ENCODE assay signal across 1 cellular context in genomic region chr16:75566040-75566888, GRCh38.
TF ChIP-seq lines count a peak whose summit lies in the region.

TSS of gene GABARAPL2 (plus strand) at chr16:75566379. CDS start at chr16:75566487, 108 bp downstream.

TF ChIP-seq in HepG2, 621 proteins besides CTCF, POLR2A, EP300 and RAD21 (continued from another document and continues in another):
- TF ChIP-seq ZNF280B (CRISPR knock-in tag; IDR thresholded peaks at IDR 0.05; ENCODE audit: borderline replicate concordance) = peak; percentile 35; the same call in 1 of the 2 replicates
- TF ChIP-seq, protein P1, sequence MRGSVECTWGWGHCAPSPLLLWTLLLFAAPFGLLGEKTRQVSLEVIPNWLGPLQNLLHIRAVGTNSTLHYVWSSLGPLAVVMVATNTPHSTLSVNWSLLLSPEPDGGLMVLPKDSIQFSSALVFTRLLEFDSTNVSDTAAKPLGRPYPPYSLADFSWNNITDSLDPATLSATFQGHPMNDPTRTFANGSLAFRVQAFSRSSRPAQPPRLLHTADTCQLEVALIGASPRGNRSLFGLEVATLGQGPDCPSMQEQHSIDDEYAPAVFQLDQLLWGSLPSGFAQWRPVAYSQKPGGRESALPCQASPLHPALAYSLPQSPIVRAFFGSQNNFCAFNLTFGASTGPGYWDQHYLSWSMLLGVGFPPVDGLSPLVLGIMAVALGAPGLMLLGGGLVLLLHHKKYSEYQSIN (CRISPR knock-in tag; IDR thresholded peaks at IDR 0.05; ENCODE audit: borderline replicate concordance) = no peak
- TF ChIP-seq ARHGAP35 (CRISPR knock-in tag; IDR thresholded peaks at IDR 0.05; ENCODE audit: borderline replicate concordance) = peak; percentile 77
- peak; percentile 98 for TF ChIP-seq ZNF547 (CRISPR knock-in tag; IDR thresholded peaks at IDR 0.05)
- peak; percentile 26; the same call in 1 of the 2 replicates for TF ChIP-seq FOSL2 (CRISPR knock-in tag; IDR thresholded peaks at IDR 0.05)
- no peak for TF ChIP-seq SP140L (CRISPR knock-in tag; IDR thresholded peaks at IDR 0.05; ENCODE audit: borderline replicate concordance)
- TF ChIP-seq ZBTB44 (CRISPR knock-in tag; IDR thresholded peaks at IDR 0.05) = 0 out of 2 replicates have a peak, but pooled peaks have one; percentile 24
- peak; percentile 19; the same call in 1 of the 2 replicates for TF ChIP-seq ATF3 (CRISPR knock-in tag; IDR thresholded peaks at IDR 0.05)
- no peak; the same call in 1 of the 2 replicates for TF ChIP-seq ADNP (CRISPR knock-in tag; IDR thresholded peaks at IDR 0.05)
- peak; percentile 73; the same call in 1 of the 2 replicates for TF ChIP-seq SP1 (IDR thresholded peaks at IDR 0.05)
- peak; percentile 91 for TF ChIP-seq SP1 (CRISPR knock-in tag; IDR thresholded peaks at IDR 0.05)
- TF ChIP-seq ZNF143 (CRISPR knock-in tag; IDR thresholded peaks at IDR 0.05) = no peak; the same call in none of the 2 replicates
- TF ChIP-seq KIAA2018 (CRISPR knock-in tag; IDR thresholded peaks at IDR 0.05; ENCODE audit: borderline replicate concordance) = peak; percentile 83; the same call in 1 of the 2 replicates
- TF ChIP-seq, protein P2, sequence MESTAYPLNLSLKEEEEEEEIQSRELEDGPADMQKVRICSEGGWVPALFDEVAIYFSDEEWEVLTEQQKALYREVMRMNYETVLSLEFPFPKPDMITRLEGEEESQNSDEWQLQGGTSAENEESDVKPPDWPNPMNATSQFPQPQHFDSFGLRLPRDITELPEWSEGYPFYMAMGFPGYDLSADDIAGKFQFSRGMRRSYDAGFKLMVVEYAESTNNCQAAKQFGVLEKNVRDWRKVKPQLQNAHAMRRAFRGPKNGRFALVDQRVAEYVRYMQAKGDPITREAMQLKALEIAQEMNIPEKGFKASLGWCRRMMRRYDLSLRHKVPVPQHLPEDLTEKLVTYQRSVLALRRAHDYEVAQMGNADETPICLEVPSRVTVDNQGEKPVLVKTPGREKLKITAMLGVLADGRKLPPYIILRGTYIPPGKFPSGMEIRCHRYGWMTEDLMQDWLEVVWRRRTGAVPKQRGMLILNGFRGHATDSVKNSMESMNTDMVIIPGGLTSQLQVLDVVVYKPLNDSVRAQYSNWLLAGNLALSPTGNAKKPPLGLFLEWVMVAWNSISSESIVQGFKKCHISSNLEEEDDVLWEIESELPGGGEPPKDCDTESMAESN (CRISPR knock-in tag; conservative IDR thresholded peaks at IDR 0.05) = peak; percentile 81
- peak; percentile 90 for TF ChIP-seq DRAP1 (CRISPR knock-in tag; IDR thresholded peaks at IDR 0.05)
- TF ChIP-seq, protein P3, sequence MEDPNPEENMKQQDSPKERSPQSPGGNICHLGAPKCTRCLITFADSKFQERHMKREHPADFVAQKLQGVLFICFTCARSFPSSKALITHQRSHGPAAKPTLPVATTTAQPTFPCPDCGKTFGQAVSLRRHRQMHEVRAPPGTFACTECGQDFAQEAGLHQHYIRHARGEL (CRISPR knock-in tag; IDR thresholded peaks at IDR 0.05) = no peak
- peak; percentile 89 for TF ChIP-seq YY1 (IDR thresholded peaks at IDR 0.05; ENCODE audit: insufficient read depth, insufficient replicate concordance, low read depth, low read length)
- TF ChIP-seq, protein P4, sequence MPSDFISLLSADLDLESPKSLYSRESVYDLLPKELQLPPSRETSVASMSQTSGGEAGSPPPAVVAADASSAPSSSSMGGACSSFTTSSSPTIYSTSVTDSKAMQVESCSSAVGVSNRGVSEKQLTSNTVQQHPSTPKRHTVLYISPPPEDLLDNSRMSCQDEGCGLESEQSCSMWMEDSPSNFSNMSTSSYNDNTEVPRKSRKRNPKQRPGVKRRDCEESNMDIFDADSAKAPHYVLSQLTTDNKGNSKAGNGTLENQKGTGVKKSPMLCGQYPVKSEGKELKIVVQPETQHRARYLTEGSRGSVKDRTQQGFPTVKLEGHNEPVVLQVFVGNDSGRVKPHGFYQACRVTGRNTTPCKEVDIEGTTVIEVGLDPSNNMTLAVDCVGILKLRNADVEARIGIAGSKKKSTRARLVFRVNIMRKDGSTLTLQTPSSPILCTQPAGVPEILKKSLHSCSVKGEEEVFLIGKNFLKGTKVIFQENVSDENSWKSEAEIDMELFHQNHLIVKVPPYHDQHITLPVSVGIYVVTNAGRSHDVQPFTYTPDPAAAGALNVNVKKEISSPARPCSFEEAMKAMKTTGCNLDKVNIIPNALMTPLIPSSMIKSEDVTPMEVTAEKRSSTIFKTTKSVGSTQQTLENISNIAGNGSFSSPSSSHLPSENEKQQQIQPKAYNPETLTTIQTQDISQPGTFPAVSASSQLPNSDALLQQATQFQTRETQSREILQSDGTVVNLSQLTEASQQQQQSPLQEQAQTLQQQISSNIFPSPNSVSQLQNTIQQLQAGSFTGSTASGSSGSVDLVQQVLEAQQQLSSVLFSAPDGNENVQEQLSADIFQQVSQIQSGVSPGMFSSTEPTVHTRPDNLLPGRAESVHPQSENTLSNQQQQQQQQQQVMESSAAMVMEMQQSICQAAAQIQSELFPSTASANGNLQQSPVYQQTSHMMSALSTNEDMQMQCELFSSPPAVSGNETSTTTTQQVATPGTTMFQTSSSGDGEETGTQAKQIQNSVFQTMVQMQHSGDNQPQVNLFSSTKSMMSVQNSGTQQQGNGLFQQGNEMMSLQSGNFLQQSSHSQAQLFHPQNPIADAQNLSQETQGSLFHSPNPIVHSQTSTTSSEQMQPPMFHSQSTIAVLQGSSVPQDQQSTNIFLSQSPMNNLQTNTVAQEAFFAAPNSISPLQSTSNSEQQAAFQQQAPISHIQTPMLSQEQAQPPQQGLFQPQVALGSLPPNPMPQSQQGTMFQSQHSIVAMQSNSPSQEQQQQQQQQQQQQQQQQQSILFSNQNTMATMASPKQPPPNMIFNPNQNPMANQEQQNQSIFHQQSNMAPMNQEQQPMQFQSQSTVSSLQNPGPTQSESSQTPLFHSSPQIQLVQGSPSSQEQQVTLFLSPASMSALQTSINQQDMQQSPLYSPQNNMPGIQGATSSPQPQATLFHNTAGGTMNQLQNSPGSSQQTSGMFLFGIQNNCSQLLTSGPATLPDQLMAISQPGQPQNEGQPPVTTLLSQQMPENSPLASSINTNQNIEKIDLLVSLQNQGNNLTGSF (CRISPR knock-in tag; IDR thresholded peaks at IDR 0.05) = peak; percentile 57; the same call in 1 of the 2 replicates
- no peak; the same call in none of the 2 replicates for TF ChIP-seq PATZ1 (CRISPR knock-in tag; IDR thresholded peaks at IDR 0.05)
- TF ChIP-seq KLF6 (CRISPR knock-in tag; IDR thresholded peaks at IDR 0.05) = 0 out of 2 replicates have a peak, but pooled peaks have one; percentile 49
